ENCODE assay signal across 2 cellular contexts in the genomic region with DNA sequence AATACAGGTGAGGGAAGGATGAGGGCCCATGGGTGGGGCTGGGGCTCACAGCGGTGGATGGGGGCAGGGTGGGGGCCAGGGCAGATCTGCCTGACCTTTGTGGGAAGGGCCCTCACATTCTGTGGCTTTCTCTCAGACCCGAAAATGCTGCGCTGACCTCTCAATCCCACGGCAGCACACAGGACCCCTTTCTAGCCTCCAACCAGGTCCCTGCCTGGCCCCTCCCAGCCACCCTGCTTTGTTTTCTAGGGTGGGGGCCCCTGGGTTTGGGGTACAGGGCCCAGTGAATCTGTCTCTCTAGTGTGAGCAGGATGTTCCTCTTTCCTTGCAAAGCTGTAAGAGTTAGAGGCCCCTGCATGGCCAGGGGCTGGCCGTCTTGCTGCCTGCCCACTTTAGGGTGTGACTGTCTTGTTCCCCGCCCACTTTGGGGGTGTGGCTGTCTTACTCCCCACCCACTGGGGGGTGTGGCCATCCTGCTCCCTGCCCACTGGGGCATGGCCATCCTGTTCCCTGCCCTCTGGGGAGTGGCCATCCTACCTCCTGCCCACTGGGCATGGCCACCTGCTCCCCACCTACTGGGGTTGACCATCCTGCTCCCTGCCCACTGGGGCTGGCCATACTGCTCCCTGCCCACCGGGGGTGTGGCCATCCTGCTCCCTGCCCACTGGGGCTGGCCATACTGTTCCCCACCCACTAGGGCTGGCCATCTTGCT.
TF ChIP-seq lines count a peak whose summit lies in the region.

No MANE protein-coding gene starts in this region.

TF ChIP-seq in SK-N-SH, 30 proteins besides CTCF, POLR2A, EP300 and RAD21:
- no peak for TF ChIP-seq NFIC (IDR thresholded peaks at IDR 0.05; ENCODE audit: borderline replicate concordance)
- no peak for TF ChIP-seq TAF1 (IDR thresholded peaks at IDR 0.05; ENCODE audit: borderline replicate concordance, low read depth, low read length)
- no peak for TF ChIP-seq MEF2A (IDR thresholded peaks at IDR 0.05; ENCODE audit: borderline replicate concordance, low read depth)
- no peak for TF ChIP-seq YY1 (IDR thresholded peaks at IDR 0.05; ENCODE audit: low read depth)
- TF ChIP-seq, protein P1, sequence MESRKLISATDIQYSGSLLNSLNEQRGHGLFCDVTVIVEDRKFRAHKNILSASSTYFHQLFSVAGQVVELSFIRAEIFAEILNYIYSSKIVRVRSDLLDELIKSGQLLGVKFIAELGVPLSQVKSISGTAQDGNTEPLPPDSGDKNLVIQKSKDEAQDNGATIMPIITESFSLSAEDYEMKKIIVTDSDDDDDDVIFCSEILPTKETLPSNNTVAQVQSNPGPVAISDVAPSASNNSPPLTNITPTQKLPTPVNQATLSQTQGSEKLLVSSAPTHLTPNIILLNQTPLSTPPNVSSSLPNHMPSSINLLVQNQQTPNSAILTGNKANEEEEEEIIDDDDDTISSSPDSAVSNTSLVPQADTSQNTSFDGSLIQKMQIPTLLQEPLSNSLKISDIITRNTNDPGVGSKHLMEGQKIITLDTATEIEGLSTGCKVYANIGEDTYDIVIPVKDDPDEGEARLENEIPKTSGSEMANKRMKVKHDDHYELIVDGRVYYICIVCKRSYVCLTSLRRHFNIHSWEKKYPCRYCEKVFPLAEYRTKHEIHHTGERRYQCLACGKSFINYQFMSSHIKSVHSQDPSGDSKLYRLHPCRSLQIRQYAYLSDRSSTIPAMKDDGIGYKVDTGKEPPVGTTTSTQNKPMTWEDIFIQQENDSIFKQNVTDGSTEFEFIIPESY (IDR thresholded peaks at IDR 0.05; ENCODE audit: borderline replicate concordance, low read depth) = no peak
- TF ChIP-seq, protein P2, sequence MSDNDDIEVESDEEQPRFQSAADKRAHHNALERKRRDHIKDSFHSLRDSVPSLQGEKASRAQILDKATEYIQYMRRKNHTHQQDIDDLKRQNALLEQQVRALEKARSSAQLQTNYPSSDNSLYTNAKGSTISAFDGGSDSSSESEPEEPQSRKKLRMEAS (IDR thresholded peaks at IDR 0.05; ENCODE audit: low read depth) = no peak
- no peak for TF ChIP-seq CHD2 (IDR thresholded peaks at IDR 0.05; ENCODE audit: low read length, partially characterized antibody)
- TF ChIP-seq ELF1 (IDR thresholded peaks at IDR 0.05) = no peak
- no peak for TF ChIP-seq GABPA (IDR thresholded peaks at IDR 0.05; ENCODE audit: low read depth)

TF ChIP-seq in H1, 55 proteins besides CTCF, POLR2A, EP300 and RAD21:
- TF ChIP-seq CBX5 (IDR thresholded peaks at IDR 0.05; ENCODE audit: low read depth, low read length) (no peak), TBP (IDR thresholded peaks at IDR 0.05; ENCODE audit: low read depth, low read length) (no peak), MAFK (IDR thresholded peaks at IDR 0.05; ENCODE audit: low read depth, low read length) (no peak), TEAD4 (IDR thresholded peaks at IDR 0.05; ENCODE audit: low read depth, low read length) (no peak), ZNF274 (IDR thresholded peaks at IDR 0.05; ENCODE audit: borderline replicate concordance, extremely low read depth, low read length) (no peak), TCF12 (IDR thresholded peaks at IDR 0.05; ENCODE audit: low read depth, low read length) (no peak), SIRT6 (IDR thresholded peaks at IDR 0.05; ENCODE audit: low read length) (no peak), JUND (IDR thresholded peaks at IDR 0.05; ENCODE audit: low read length) (no peak), SIX5 (IDR thresholded peaks at IDR 0.05; ENCODE audit: low read depth, low read length) (no peak), SUZ12 (IDR thresholded peaks at IDR 0.05; ENCODE audit: low read length) (no peak), RFX5 (IDR thresholded peaks at IDR 0.05; ENCODE audit: borderline replicate concordance, low read depth, low read length) (no peak), YY1 (IDR thresholded peaks at IDR 0.05; ENCODE audit: low read depth, low read length) (no peak; the same call in 1 of the 2 replicates), BCL11A (IDR thresholded peaks at IDR 0.05; ENCODE audit: low read depth in 2 of 2, low read length in 2 of 2) (no peak), CHD2 (IDR thresholded peaks at IDR 0.05; ENCODE audit: low read length) (no peak), KDM5A (IDR thresholded peaks at IDR 0.05; ENCODE audit: low read length) (no peak), FOSL1 (IDR thresholded peaks at IDR 0.05; ENCODE audit: insufficient read depth, low read depth, low read length) (no peak), CBX8 (IDR thresholded peaks at IDR 0.05; ENCODE audit: borderline replicate concordance, low read depth, low read length) (no peak), KDM4A (IDR thresholded peaks at IDR 0.05; ENCODE audit: low read depth, low read length, severe bottlenecking) (no peak), POLR2AphosphoS5 (IDR thresholded peaks at IDR 0.05; ENCODE audit: low read depth, low read length) (no peak), NRF1 (IDR thresholded peaks at IDR 0.05; ENCODE audit: low read depth, low read length) (no peak)
